Comparison of ENCODE assay signal across 8 cellular contexts in genomic region chr17:29760279-29760721, GRCh38.
A peak's percentile ranks its signal among the peaks of the same experiment; 100 is the strongest.
DNase-seq lines count a peak whose midpoint lies in the region; ATAC-seq and TF ChIP-seq lines count a peak whose summit lies in the region.

No MANE protein-coding gene starts in this region.

- TF ChIP-seq EP300 in esophagus muscularis mucosa (IDR thresholded peaks at IDR 0.05): no peak

- no peak for TF ChIP-seq POLR2A in esophagus muscularis mucosa (IDR thresholded peaks at IDR 0.05; ENCODE audit: low read depth)

- peak overlapping the region; percentile 71 for H3K4me3 ChIP-seq in Karpas-422 (ENCODE audit: low read length)
- peak overlapping the region; percentile 77 to 87 (median 79) for H3K4me3 ChIP-seq in esophagus muscularis mucosa
- H3K4me3 ChIP-seq in osteoblast (ENCODE audit: insufficient read depth, low read length): peak overlapping the region; percentile 89
- H3K4me3 ChIP-seq in upper lobe of right lung: peak overlapping the region; percentile 78

- H3K9ac ChIP-seq in Karpas-422 (ENCODE audit: low read length): peak overlapping the region; percentile 81

- H3K36me3 ChIP-seq in Karpas-422 (ENCODE audit: insufficient read depth, low read length) (no peaks in the 10 kb centered on the region), esophagus muscularis mucosa (peaks cover 0 to 10% (median 0%) of the 10 kb centered on the region in 4 donors), osteoblast (ENCODE audit: insufficient read depth, low read length) (no peaks in the 10 kb centered on the region), upper lobe of right lung (peaks cover 6% of the 10 kb centered on the region)

- H3K27ac ChIP-seq in Karpas-422 (ENCODE audit: low read length): peak overlapping the region; percentile 63
- H3K27ac ChIP-seq in esophagus muscularis mucosa (replicated peaks in 1 of 4): peak overlapping the region; percentile 81 to 91 (median 88)
- H3K27ac ChIP-seq in osteoblast (ENCODE audit: low read depth, low read length): no peak overlapping the region
- H3K27ac ChIP-seq in upper lobe of right lung: peak overlapping the region; percentile 87

- DNase-seq in activated gamma-delta T cell treated with Interleukin-2 at 50 U/mL for 16 hours (peak; percentile 51), activated gamma-delta T cell (lab: John Stamatoyannopoulos, UW) (no peak), Karpas-422 (peak; percentile 82), esophagus muscularis mucosa (ENCODE audit: extremely low spot score) (no peak), osteoblast (ENCODE audit: insufficient read length, low spot score, missing footprints) (peak; percentile 74), upper lobe of right lung (no peak), nucleus accumbens (lab: John Stamatoyannopoulos, UW) (no peak)
- peak; percentile 52 to 53 for DNase-seq in activated CD4-positive, alpha-beta T cell treated with anti-CD3 and anti-CD28 coated beads, Interleukin-2, amount 50 U/mL, for 4 hours

- no peak for TF ChIP-seq CTCF in esophagus muscularis mucosa (IDR thresholded peaks at IDR 0.05)
- no peak for TF ChIP-seq CTCF in osteoblast (IDR thresholded peaks at IDR 0.05; ENCODE audit: extremely low read depth, low read depth, low read length)
- no peak for TF ChIP-seq CTCF in upper lobe of right lung (IDR thresholded peaks at IDR 0.05)

- H3K9me2 ChIP-seq in Karpas-422 (replicated peaks; ENCODE audit: insufficient read depth, low read length): no peaks in the 10 kb centered on the region

- H3K4me1 ChIP-seq in Karpas-422 (ENCODE audit: low read length): peaks cover 38% of the 10 kb centered on the region
- H3K4me1 ChIP-seq in esophagus muscularis mucosa: peaks cover 14 to 27% (median 23%) of the 10 kb centered on the region in 4 donors
- peaks cover 6% of the 10 kb centered on the region for H3K4me1 ChIP-seq in osteoblast (ENCODE audit: insufficient read depth, low read length)
- no peaks in the 10 kb centered on the region for H3K4me1 ChIP-seq in upper lobe of right lung

- 2% methylated on average over 7 of the region's 7 CpGs for WGBS in esophagus muscularis mucosa

- H3K27me3 ChIP-seq in Karpas-422 (ENCODE audit: low read length) (no peaks in the 10 kb centered on the region), esophagus muscularis mucosa (no peaks in the 10 kb centered on the region), osteoblast (ENCODE audit: insufficient read depth, low read length) (no peaks in the 10 kb centered on the region), upper lobe of right lung (no peaks in the 10 kb centered on the region)

- peak; percentile 14 for ATAC-seq in upper lobe of right lung

- H3K9me3 ChIP-seq in Karpas-422 (ENCODE audit: low read length) (no peaks in the 10 kb centered on the region), esophagus muscularis mucosa (no peaks in the 10 kb centered on the region), osteoblast (ENCODE audit: low read depth, low read length) (no peaks in the 10 kb centered on the region), upper lobe of right lung (no peaks in the 10 kb centered on the region)

- H3K79me2 ChIP-seq in Karpas-422 (ENCODE audit: low read length) (peaks cover 46% of the 10 kb centered on the region), osteoblast (ENCODE audit: insufficient read depth, low read length) (no peaks in the 10 kb centered on the region)

- intact Hi-C loops in esophagus muscularis mucosa (cut with DNase I): loop anchor here (5.0 kb wide), 1 partner anchor 123 kb away; no protein-coding TSS in a partner anchor
- intact Hi-C loops in upper lobe of right lung (cut with DNase I): no loop called here

- H3K4me2 ChIP-seq in Karpas-422 (ENCODE audit: low read depth, low read length, poor library complexity, severe bottlenecking) (peak overlapping the region; percentile 95), osteoblast (ENCODE audit: insufficient read depth, low read length) (peak overlapping the region; percentile 97)

- H4K20me1 ChIP-seq in Karpas-422 (ENCODE audit: insufficient read depth, low read depth, low read length): no peaks in the 10 kb centered on the region; the same call in 1 of the 2 replicates
- peaks cover 5% of the 10 kb centered on the region for H4K20me1 ChIP-seq in osteoblast (ENCODE audit: insufficient read depth, low read length)

- H2AFZ ChIP-seq in Karpas-422 (ENCODE audit: low read length) (no peak overlapping the region), osteoblast (ENCODE audit: low read length) (peak overlapping the region; percentile 94)

Comparison
In these comparisons a context has a peak if more than half of its experiments do, and no peak if none do; other contexts are left out.
1. DNase-seq: peak in activated gamma-delta T cell treated with Interleukin-2 at 50 U/mL for 16 hours (single experiment), Karpas-422 (single experiment), activated CD4-positive, alpha-beta T cell treated with anti-CD3 and anti-CD28 coated beads, Interleukin-2, amount 50 U/mL, for 4 hours (2 of 2) and osteoblast (single experiment); none in activated gamma-delta T cell (single experiment), esophagus muscularis mucosa (single experiment), upper lobe of right lung (single experiment) and nucleus accumbens (0 of 56).
2. Peak in every context shown above with its lines, with median percentiles within 50 percentile points of each other: H3K4me3 ChIP-seq.